ENCODE assay signal across 1 cellular context in genomic region chr7:113118074-113118959, GRCh38.
TF ChIP-seq lines count a peak whose summit lies in the region.

TSS of gene SMIM30 (minus strand) at chr7:113118554. CDS start at chr7:113117578, 976 bp downstream.

TF ChIP-seq in HepG2, 621 proteins besides CTCF, POLR2A, EP300 and RAD21 (continued from another document and continues in another):
- TF ChIP-seq RAD51 (IDR thresholded peaks at IDR 0.05; ENCODE audit: borderline replicate concordance): no peak
- peak; percentile 53; the same call in 1 of the 2 replicates for TF ChIP-seq NRL (CRISPR knock-in tag; IDR thresholded peaks at IDR 0.05; ENCODE audit: borderline replicate concordance)
- no peak for TF ChIP-seq ARID2 (CRISPR knock-in tag; IDR thresholded peaks at IDR 0.05; ENCODE audit: borderline replicate concordance)
- TF ChIP-seq NFAT5 (CRISPR knock-in tag; IDR thresholded peaks at IDR 0.05): no peak
- TF ChIP-seq LRRFIP1 (CRISPR knock-in tag; conservative IDR thresholded peaks at IDR 0.05): no peak
- no peak for TF ChIP-seq CSRNP1 (CRISPR knock-in tag; IDR thresholded peaks at IDR 0.05)
- TF ChIP-seq ATRX (CRISPR knock-in tag; IDR thresholded peaks at IDR 0.05; ENCODE audit: borderline replicate concordance): no peak
- no peak for TF ChIP-seq RARG (CRISPR knock-in tag; IDR thresholded peaks at IDR 0.05; ENCODE audit: low read depth)
- no peak for TF ChIP-seq DNMT3B (CRISPR knock-in tag; conservative IDR thresholded peaks at IDR 0.05)
- no peak for TF ChIP-seq NFRKB (IDR thresholded peaks at IDR 0.05)
- no peak for TF ChIP-seq ZNF678 (CRISPR knock-in tag; IDR thresholded peaks at IDR 0.05)
- 0 out of 2 replicates have a peak, but pooled peaks have one; percentile 58 for TF ChIP-seq ZNF614 (CRISPR knock-in tag; IDR thresholded peaks at IDR 0.05; ENCODE audit: borderline replicate concordance)
- TF ChIP-seq ZNF788 (CRISPR knock-in tag; IDR thresholded peaks at IDR 0.05; ENCODE audit: borderline replicate concordance): no peak; the same call in 1 of the 2 replicates
- TF ChIP-seq ZNF343 (CRISPR knock-in tag; IDR thresholded peaks at IDR 0.05): no peak
- 0 out of 2 replicates have a peak, but pooled peaks have one; percentile 21 for TF ChIP-seq MTA1 (CRISPR knock-in tag; IDR thresholded peaks at IDR 0.05; ENCODE audit: borderline replicate concordance)
- TF ChIP-seq SSRP1 (CRISPR knock-in tag; IDR thresholded peaks at IDR 0.05): no peak
- no peak for TF ChIP-seq ARNTL (CRISPR knock-in tag; IDR thresholded peaks at IDR 0.05)
- TF ChIP-seq SMARCE1 (IDR thresholded peaks at IDR 0.05; ENCODE audit: borderline replicate concordance): no peak
- TF ChIP-seq ZNF274 (CRISPR knock-in tag; IDR thresholded peaks at IDR 0.05): no peak
- no peak for TF ChIP-seq ZNF576 (CRISPR knock-in tag; IDR thresholded peaks at IDR 0.05)
- TF ChIP-seq NR2F2 (IDR thresholded peaks at IDR 0.05; ENCODE audit: borderline replicate concordance, low read depth): no peak
- no peak for TF ChIP-seq ZNF10 (CRISPR knock-in tag; IDR thresholded peaks at IDR 0.05; ENCODE audit: borderline replicate concordance, low read depth)
- TF ChIP-seq ZNF598 (CRISPR knock-in tag; IDR thresholded peaks at IDR 0.05; ENCODE audit: borderline replicate concordance): no peak
- TF ChIP-seq CREB1 (IDR thresholded peaks at IDR 0.05): peak; percentile 67
- TF ChIP-seq CREB1 (CRISPR knock-in tag; IDR thresholded peaks at IDR 0.05): peak; percentile 95
- TF ChIP-seq ZNF329 (CRISPR knock-in tag; IDR thresholded peaks at IDR 0.05; ENCODE audit: low read depth): no peak
- no peak for TF ChIP-seq ZNF782 (CRISPR knock-in tag; IDR thresholded peaks at IDR 0.05; ENCODE audit: borderline replicate concordance)
- TF ChIP-seq SPEN (CRISPR knock-in tag; IDR thresholded peaks at IDR 0.05; ENCODE audit: low read depth): peak; percentile 62; the same call in 1 of the 2 replicates
- peak; percentile 85 for TF ChIP-seq HOXA3 (CRISPR knock-in tag; IDR thresholded peaks at IDR 0.05)
- TF ChIP-seq MEIS1 (CRISPR knock-in tag; IDR thresholded peaks at IDR 0.05; ENCODE audit: borderline replicate concordance): no peak
- TF ChIP-seq ZNF367 (CRISPR knock-in tag; IDR thresholded peaks at IDR 0.05; ENCODE audit: borderline replicate concordance): no peak
- 0 out of 2 replicates have a peak, but pooled peaks have one; percentile 39 for TF ChIP-seq PRDM10 (CRISPR knock-in tag; IDR thresholded peaks at IDR 0.05; ENCODE audit: low read depth)
- TF ChIP-seq TFDP1 (CRISPR knock-in tag; IDR thresholded peaks at IDR 0.05; ENCODE audit: borderline replicate concordance): peak; percentile 67; the same call in 1 of the 2 replicates
- no peak for TF ChIP-seq NFE2L1 (CRISPR knock-in tag; IDR thresholded peaks at IDR 0.05; ENCODE audit: borderline replicate concordance)
- TF ChIP-seq PAXIP1 (CRISPR knock-in tag; conservative IDR thresholded peaks at IDR 0.05): no peak
- 0 out of 2 replicates have a peak, but pooled peaks have one; percentile 58 for TF ChIP-seq ZNF619 (CRISPR knock-in tag; IDR thresholded peaks at IDR 0.05)
- TF ChIP-seq KLF13 (CRISPR knock-in tag; IDR thresholded peaks at IDR 0.05): no peak
- TF ChIP-seq ZUFSP (CRISPR knock-in tag; IDR thresholded peaks at IDR 0.05; ENCODE audit: borderline replicate concordance): no peak
- TF ChIP-seq ZNF776 (CRISPR knock-in tag; IDR thresholded peaks at IDR 0.05): no peak
- TF ChIP-seq BCL3 (CRISPR knock-in tag; IDR thresholded peaks at IDR 0.05): no peak
- TF ChIP-seq ZNF446 (CRISPR knock-in tag; IDR thresholded peaks at IDR 0.05): no peak
